16 cellular contexts compared by ENCODE assay signal in the genomic region with DNA sequence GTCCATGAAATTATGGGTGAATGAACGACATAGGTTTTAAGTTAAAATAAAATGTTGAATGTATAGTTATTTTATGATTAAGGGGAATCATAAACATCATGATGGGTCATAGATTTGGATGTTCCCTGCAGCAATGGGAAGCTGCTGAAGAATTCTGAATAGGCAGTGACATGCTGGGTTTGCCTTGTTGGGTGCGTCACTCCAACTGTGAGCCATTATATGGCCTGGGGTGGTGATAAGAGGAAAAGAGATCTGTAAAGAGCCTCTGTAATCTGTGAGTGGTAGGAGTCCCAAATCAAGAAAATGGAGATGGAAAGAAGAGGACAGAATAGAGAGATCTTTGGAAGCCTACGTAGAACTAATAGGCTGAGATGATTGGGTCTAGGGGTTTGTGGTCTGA. TPM values are rescaled to one million over a fixed set of nuclear protein-coding genes. Genes with fewer than 3 reads are reported as not detected.
A peak's percentile ranks its signal among the peaks of the same experiment; 100 is the strongest.
DNase-seq lines count a peak whose midpoint lies in the region; ATAC-seq and TF ChIP-seq lines count a peak whose summit lies in the region.
"Had no signal": no experiment of that assay in that cellular context is flagged by ENCODE, and none has a peak within 500 bp of the region (broad histone marks: within the 10 kb centered on the region; RNA-seq: fewer than 3 reads in every experiment).

No MANE protein-coding gene starts in this region.

- TF ChIP-seq CTCF in HEK293 (tag by site-specific recombination; IDR thresholded peaks at IDR 0.05) (no peak), WTC11 (IDR thresholded peaks at IDR 0.05) (no peak), foreskin keratinocyte (conservative IDR thresholded peaks at IDR 0.05) (no peak), neural progenitor cell (IDR thresholded peaks at IDR 0.05) (no peak)

- H3K4me1 Mint-ChIP-seq in WTC11: peaks cover 52% of the 10 kb centered on the region
- H3K4me1 Mint-ChIP-seq in neural progenitor cell: peaks cover 3% of the 10 kb centered on the region
- H3K4me1 Mint-ChIP-seq: CD4-positive, alpha-beta memory T cell had no signal

- H3K4me3 Mint-ChIP-seq in WTC11 (peak overlapping the region; percentile 47), neural progenitor cell (no peak overlapping the region)
- H3K4me3 Mint-ChIP-seq: CD4-positive, alpha-beta memory T cell had no signal

- no peak for ATAC-seq in WTC11
- peak; percentile 27 for ATAC-seq in foreskin keratinocyte
- ATAC-seq: HepG2 had no signal

- no peaks in the 10 kb centered on the region for H3K36me3 ChIP-seq in HEK293 (ENCODE audit: control insufficient read depth in 2 of 2, insufficient read depth in 1 of 2, low read length in 2 of 2)
- no peaks in the 10 kb centered on the region for H3K36me3 ChIP-seq in neural progenitor cell
- H3K36me3 ChIP-seq: BE2C had no signal

- H3K27ac Mint-ChIP-seq in WTC11 (no peak overlapping the region), neural progenitor cell (no peak overlapping the region)
- H3K27ac Mint-ChIP-seq: CD4-positive, alpha-beta memory T cell had no signal

- no peaks in the 10 kb centered on the region for H3K36me3 Mint-ChIP-seq in WTC11
- H3K36me3 Mint-ChIP-seq in neural progenitor cell: no peaks in the 10 kb centered on the region
- H3K36me3 Mint-ChIP-seq: CD4-positive, alpha-beta memory T cell had no signal

- peaks cover 7% of the 10 kb centered on the region for H4K20me1 ChIP-seq in neural progenitor cell (ENCODE audit: low read depth)

- H3K4me2 ChIP-seq in neural progenitor cell: peak overlapping the region; percentile 59

- H3K27ac ChIP-seq in HEK293 (ENCODE audit: extremely low read depth, low read depth, low read length) (no peak overlapping the region), foreskin keratinocyte (no peak overlapping the region), neural progenitor cell (no peak overlapping the region)
- H3K27ac ChIP-seq: C4-2B had no signal

- H2AFZ ChIP-seq in neural progenitor cell (replicated peaks): no peak overlapping the region

- H3K4me3 ChIP-seq in HEK293 (ENCODE audit: low read depth, low read length): no peak overlapping the region
- H3K4me3 ChIP-seq in neural progenitor cell: no peak overlapping the region

- H3K79me2 ChIP-seq in neural progenitor cell (ENCODE audit: low read depth): no peaks in the 10 kb centered on the region

- H3F3A ChIP-seq in neural progenitor cell (ENCODE audit: low read depth): peaks cover 16% of the 10 kb centered on the region

- CTCF ChIA-PET in HEK293 (lab: Yijun Ruan, JAX) (no interaction called here), WTC11 (lab: Charles Lee) (interaction anchor here (0.9 to 3.3 kb wide), 13 partner anchors 20 to 359 kb away, joined by 3 to 32 read pairs (median 4); no protein-coding TSS in a partner anchor)

- DNase-seq in WTC11 (ENCODE audit: low spot score) (no peak), foreskin keratinocyte (no peak), neural progenitor cell (ENCODE audit: low spot score) (no peak), MV-4-11 (lab: John Stamatoyannopoulos, UW) (no peak)
- DNase-seq in activated CD4-positive, alpha-beta T cell treated with anti-CD3 and anti-CD28 coated beads for 1 hour: no peak
- DNase-seq in stimulated activated CD8-positive, alpha-beta memory T cell treated with anti-CD3 and anti-CD28 coated beads, Interleukin-4, amount 100 ng/mL, for 48 hours: no peak
- DNase-seq: ACHN; BE2C; CD4-positive, alpha-beta memory T cell; DMS79; EL had no signal

- H3K9me3 Mint-ChIP-seq in WTC11 (peaks cover 4% of the 10 kb centered on the region; the same call in 1 of the 2 replicates), neural progenitor cell (no peaks in the 10 kb centered on the region)

- H3K27me3 ChIP-seq in foreskin keratinocyte (no peaks in the 10 kb centered on the region), neural progenitor cell (no peaks in the 10 kb centered on the region)

- H3K4me1 ChIP-seq in HEK293 (ENCODE audit: control insufficient read depth, insufficient read depth, low read length): no peaks in the 10 kb centered on the region
- no peaks in the 10 kb centered on the region for H3K4me1 ChIP-seq in foreskin keratinocyte
- peaks cover 28% of the 10 kb centered on the region for H3K4me1 ChIP-seq in neural progenitor cell
- H3K4me1 ChIP-seq: BE2C had no signal

- H3K9me3 ChIP-seq in HEK293 (ENCODE audit: control insufficient read depth, insufficient read depth, low read depth, low read length) (no peaks in the 10 kb centered on the region), neural progenitor cell (ENCODE audit: low read depth) (no peaks in the 10 kb centered on the region)
- H3K9me3 ChIP-seq: BE2C had no signal

- H3K27me3 Mint-ChIP-seq in WTC11 (ENCODE audit: low read depth): peaks cover 15% of the 10 kb centered on the region
- H3K27me3 Mint-ChIP-seq in neural progenitor cell (ENCODE audit: insufficient read depth, low read depth): peaks cover 18% of the 10 kb centered on the region

- H3K9ac ChIP-seq in neural progenitor cell: no peak overlapping the region

- POLR2A ChIA-PET in HEK293 (lab: Yijun Ruan, JAX) (no interaction called here), WTC11 (lab: Charles Lee) (no interaction called here)

TF ChIP-seq in HEK293, 187 proteins besides CTCF, POLR2A, EP300 and RAD21:
- no peak for TF ChIP-seq ZSCAN30 (tag by site-specific recombination; IDR thresholded peaks at IDR 0.05)
- peak; percentile 70 for TF ChIP-seq ZIC2 (tag by site-specific recombination; IDR thresholded peaks at IDR 0.05)
- no peak for TF ChIP-seq ZNF610 (tag by site-specific recombination; IDR thresholded peaks at IDR 0.05; ENCODE audit: borderline replicate concordance)

TF ChIP-seq in WTC11, 78 proteins besides CTCF, POLR2A, EP300 and RAD21:
- TF ChIP-seq, protein P1, sequence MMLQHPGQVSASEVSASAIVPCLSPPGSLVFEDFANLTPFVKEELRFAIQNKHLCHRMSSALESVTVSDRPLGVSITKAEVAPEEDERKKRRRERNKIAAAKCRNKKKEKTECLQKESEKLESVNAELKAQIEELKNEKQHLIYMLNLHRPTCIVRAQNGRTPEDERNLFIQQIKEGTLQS (CRISPR knock-in tag; conservative IDR thresholded peaks at IDR 0.05): no peak
- TF ChIP-seq ZNF423 (CRISPR knock-in tag; IDR thresholded peaks at IDR 0.05): peak; percentile 76; the same call in 1 of the 2 replicates

RNA-seq across cellular contexts. Expression of a gene that starts 58.1 kb away (rescaled TPM):
- total RNA-seq in WTC11 (2021): 0.05 to 0.07 TPM (median 0.07 TPM) in 3 replicates
- not detected in 2 replicates for total RNA-seq in foreskin keratinocyte
- not detected in 2 replicates for polyA plus RNA-seq in foreskin keratinocyte
- not detected in 2 replicates for total RNA-seq in neural progenitor cell (ENCODE audit: low replicate concordance)
- total RNA-seq: A172; CD4-positive, alpha-beta memory T cell; H4; HepG2 had no signal
- polyA plus RNA-seq: CD4-positive, alpha-beta memory T cell; HepG2 had no signal
